In the genomic region with DNA sequence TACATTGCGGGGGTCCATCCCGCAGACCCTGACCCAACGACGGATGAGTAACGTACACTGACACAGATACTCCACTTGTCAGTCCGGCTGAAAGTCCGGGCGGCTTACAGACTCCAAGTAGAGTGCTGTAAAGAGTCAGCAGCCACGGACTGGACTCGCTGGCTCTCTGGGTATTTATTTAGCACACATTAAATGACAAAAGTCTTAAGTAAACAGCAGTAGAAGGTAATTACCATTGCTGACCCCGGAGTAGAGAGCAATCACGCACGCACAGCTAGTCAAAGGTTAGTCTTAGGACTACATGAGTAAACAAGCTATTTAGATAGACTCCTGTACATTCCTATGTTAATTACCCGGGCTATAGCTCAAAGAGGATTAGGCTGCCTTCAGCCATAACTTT, we compare ENCODE assay signal across 28 cellular contexts.
DNase-seq lines count a peak whose midpoint lies in the region; ATAC-seq, FAIRE-seq and TF ChIP-seq lines count a peak whose summit lies in the region.
"Had no signal": no experiment of that assay in that cellular context is flagged by ENCODE, and none has a peak within 500 bp of the region (broad histone marks: within the 10 kb centered on the region; RNA-seq: fewer than 3 reads in every experiment).

No MANE protein-coding gene starts in this region.

- H4K8ac ChIP-seq in H1 (ENCODE audit: extremely low read depth, insufficient read depth, low read length), result no peak overlapping the region

- peaks cover 10% of the 10 kb centered on the region for H3F3A ChIP-seq in neural progenitor cell (ENCODE audit: low read depth)

- TF ChIP-seq CTCF in H1 (IDR thresholded peaks at IDR 0.05; ENCODE audit: control extremely low read depth in 1 of 3, insufficient read depth in 1 of 3, low read depth in 1 of 3, low read length in 3 of 3) (no peak), neural progenitor cell (IDR thresholded peaks at IDR 0.05) (no peak), gastroesophageal sphincter (IDR thresholded peaks at IDR 0.05) (no peak)

- H3K27ac Mint-ChIP-seq in neural progenitor cell, result no peak overlapping the region
- H3K27ac Mint-ChIP-seq: activated naive CD4-positive, alpha-beta T cell treated with anti-CD3 and anti-CD28 coated beads for 36 hours; activated T-cell treated with anti-CD3 and anti-CD28 coated beads, Interleukin-2, amount 50 U/mL, for 72 hours; dendritic cell treated with granulocyte-macrophage colony-stimulating factor and Interleukin-4, amounts not matched to agents 40 ng/mL and 50 ng/mL, for 4 days; IgD-negative memory B cell; stimulated activated memory B cell treated with anti-CD40 and anti-IgM and Interleukin-4, amounts not matched to agents 10 μg/mL and 1 μg/mL and 100 μg/mL, for 72 hours had no signal

- H3K4me1 Mint-ChIP-seq in neural progenitor cell, result peaks cover 8% of the 10 kb centered on the region
- H3K4me1 Mint-ChIP-seq: IgD-negative memory B cell; neural crest cell; stimulated activated memory B cell treated with anti-CD40 and anti-IgM and Interleukin-4, amounts not matched to agents 10 μg/mL and 1 μg/mL and 100 μg/mL, for 72 hours had no signal

- peaks cover 0 to 3% of the 10 kb centered on the region in 2 experiments for H4K20me1 ChIP-seq in H1 (replicated peaks in 1 of 2; ENCODE audit: control insufficient read depth in 1 of 2, insufficient read depth in 2 of 2, low read length in 2 of 2)
- H4K20me1 ChIP-seq in neural progenitor cell (ENCODE audit: low read depth), result no peaks in the 10 kb centered on the region
- no peaks in the 10 kb centered on the region for H4K20me1 ChIP-seq in Karpas-422 (ENCODE audit: insufficient read depth, low read depth, low read length)

- H2BK5ac ChIP-seq in H1 (ENCODE audit: low read depth, low read length), result no peak overlapping the region

- H3K23ac ChIP-seq in H1 (ENCODE audit: insufficient read length), result no peak overlapping the region

- H4K5ac ChIP-seq in H1 (ENCODE audit: insufficient read length, low read depth, low read length), result no peak overlapping the region

- CTCF ChIA-PET in H1 (lab: Charles Lee; ENCODE audit: partially characterized antibody), result interaction anchor here (0.6 kb wide), 1 partner anchor 327 kb away, joined by 3 read pairs; no protein-coding TSS in a partner anchor

- H4K91ac ChIP-seq in H1 (replicated peaks; ENCODE audit: insufficient read length, low read length), result no peak overlapping the region

- POLR2A ChIA-PET in H1 (lab: Charles Lee; ENCODE audit: partially characterized antibody), result no interaction called here

- H3K4me3 ChIP-seq in H1 (ENCODE audit: extremely low read depth in 1 of 4, insufficient read depth in 2 of 4, low read depth in 3 of 4, low read length in 4 of 4) (no peak overlapping the region), neural progenitor cell (no peak overlapping the region), Karpas-422 (ENCODE audit: low read length) (no peak overlapping the region), gastroesophageal sphincter (no peak overlapping the region)
- H3K4me3 ChIP-seq: prostate gland, suprapubic skin, vagina had no signal

- no peak overlapping the region for H3K18ac ChIP-seq in H1 (ENCODE audit: extremely low read depth, low read length)

- no peaks in the 10 kb centered on the region for H3K23me2 ChIP-seq in H1 (ENCODE audit: low read depth, low read length)

- no peaks in the 10 kb centered on the region for H3K9me2 ChIP-seq in Karpas-422 (replicated peaks; ENCODE audit: insufficient read depth, low read length)

- TF ChIP-seq EP300 in H1 (IDR thresholded peaks at IDR 0.05; ENCODE audit: borderline replicate concordance in 1 of 2, low read depth in 2 of 2, low read length in 2 of 2) (peak in 1 of 2 experiments; percentile 22; a peak in 1 of 3 replicates), gastroesophageal sphincter (IDR thresholded peaks at IDR 0.05) (no peak)

- H3K4me2 ChIP-seq in H1 (ENCODE audit: insufficient read depth in 1 of 2, low read depth in 2 of 2, low read length in 2 of 2) (peak overlapping the region in 1 of 2 experiments; percentile 11; a peak in 1 of 4 replicates), neural progenitor cell (no peak overlapping the region), Karpas-422 (ENCODE audit: low read depth, low read length, poor library complexity, severe bottlenecking) (no peak overlapping the region)

- peaks cover 5% of the 10 kb centered on the region for H3K9me3 Mint-ChIP-seq in neural progenitor cell

- FAIRE-seq in H1 (lab: Jason Lieb, UNC), result peak; percentile 79
- FAIRE-seq: bronchial epithelial cell, G401.6 had no signal

- H3K4ac ChIP-seq in H1 (replicated peaks; ENCODE audit: insufficient read length, low read depth, low read length), result no peak overlapping the region

- H3K79me1 ChIP-seq in H1 (ENCODE audit: low read depth, low read length), result no peaks in the 10 kb centered on the region

- no peak overlapping the region for H3K14ac ChIP-seq in H1 (ENCODE audit: insufficient read length)

- H3K9me3 ChIP-seq in H1 (ENCODE audit: insufficient read depth in 2 of 2, low read depth in 1 of 2, low read length in 1 of 2) (no peaks in the 10 kb centered on the region; a peak in 1 of 4 replicates), neural progenitor cell (ENCODE audit: low read depth) (no peaks in the 10 kb centered on the region), Karpas-422 (ENCODE audit: low read length) (peaks cover 9% of the 10 kb centered on the region), gastroesophageal sphincter (peaks cover 0 to 12% (median 0%) of the 10 kb centered on the region in 3 donors)
- H3K9me3 ChIP-seq: prostate gland, vagina had no signal

- WGBS in H1 (ENCODE audit: extremely low coverage in 1 of 2, insufficient coverage in 1 of 2, insufficient read length in 1 of 2, insufficient replicate concordance in 2 of 2, low coverage in 1 of 2, low lambda C conversion rate in 2 of 2, missing lambda C conversion rate in 1 of 2), 2 experiments, result 49% methylated on average over 14 of the region's 14 CpGs; no CpG with 5 or more reads in 1 of the 2 experiments
- 61 to 64% methylated on average over 4 to 11 of the region's 14 CpGs for WGBS in gastroesophageal sphincter (ENCODE audit: low coverage in 1 of 2), 2 donors

- no peak overlapping the region for H2BK12ac ChIP-seq in H1 (ENCODE audit: low read depth, low read length)

- H2BK120ac ChIP-seq in H1 (replicated peaks; ENCODE audit: low read depth, low read length), result no peak overlapping the region

- no peak overlapping the region for H2BK15ac ChIP-seq in H1 (ENCODE audit: low read length)

- no peak overlapping the region for H3K4me3 Mint-ChIP-seq in neural progenitor cell
- H3K4me3 Mint-ChIP-seq: activated naive CD4-positive, alpha-beta T cell treated with anti-CD3 and anti-CD28 coated beads for 36 hours; activated T-cell treated with anti-CD3 and anti-CD28 coated beads, Interleukin-2, amount 50 U/mL, for 72 hours; dendritic cell treated with granulocyte-macrophage colony-stimulating factor and Interleukin-4, amounts not matched to agents 40 ng/mL and 50 ng/mL, for 4 days; IgD-negative memory B cell; neural crest cell; stimulated activated memory B cell treated with anti-CD40 and anti-IgM and Interleukin-4, amounts not matched to agents 10 μg/mL and 1 μg/mL and 100 μg/mL, for 72 hours had no signal

- H3K36me3 Mint-ChIP-seq in neural progenitor cell, result peaks cover 2% of the 10 kb centered on the region
- H3K36me3 Mint-ChIP-seq: IgD-negative memory B cell; stimulated activated memory B cell treated with anti-CD40 and anti-IgM and Interleukin-4, amounts not matched to agents 10 μg/mL and 1 μg/mL and 100 μg/mL, for 72 hours had no signal

- H3K27me3 ChIP-seq in H1 (replicated peaks in 1 of 4; ENCODE audit: control insufficient read depth in 3 of 4, extremely low read depth in 1 of 4, insufficient read depth in 3 of 4, low read length in 3 of 4) (peaks cover 18 to 69% (median 49%) of the 10 kb centered on the region in 4 experiments), neural progenitor cell (no peaks in the 10 kb centered on the region), Karpas-422 (ENCODE audit: low read length) (no peaks in the 10 kb centered on the region), gastroesophageal sphincter (no peaks in the 10 kb centered on the region)
- H3K27me3 ChIP-seq: suprapubic skin, vagina had no signal

- peaks cover 0 to 3% (median 1%) of the 10 kb centered on the region in 4 experiments; a peak in 2 of 7 replicates for H3K4me1 ChIP-seq in H1 (replicated peaks in 1 of 4; ENCODE audit: control insufficient read depth in 3 of 4, insufficient read depth in 4 of 4, low read length in 3 of 4)
- no peaks in the 10 kb centered on the region for H3K4me1 ChIP-seq in neural progenitor cell
- no peaks in the 10 kb centered on the region for H3K4me1 ChIP-seq in Karpas-422 (ENCODE audit: low read length)
- no peaks in the 10 kb centered on the region for H3K4me1 ChIP-seq in gastroesophageal sphincter
- H3K4me1 ChIP-seq: prostate gland, suprapubic skin, vagina had no signal

- H2AFZ ChIP-seq in H1 (ENCODE audit: low read length) (no peak overlapping the region), neural progenitor cell (replicated peaks) (no peak overlapping the region), Karpas-422 (ENCODE audit: low read length) (no peak overlapping the region)

- H2BK20ac ChIP-seq in H1 (ENCODE audit: low read length), result no peak overlapping the region

- H3K56ac ChIP-seq in H1 (replicated peaks; ENCODE audit: insufficient read length, low read depth, low read length), result no peak overlapping the region

- H3K27me3 Mint-ChIP-seq in neural progenitor cell (ENCODE audit: insufficient read depth, low read depth), result no peaks in the 10 kb centered on the region
- H3K27me3 Mint-ChIP-seq: dendritic cell treated with granulocyte-macrophage colony-stimulating factor and Interleukin-4, amounts not matched to agents 40 ng/mL and 50 ng/mL, for 4 days; IgD-negative memory B cell had no signal

- H3K27ac ChIP-seq in H1 (ENCODE audit: low read depth, low read length) (no peak overlapping the region), neural progenitor cell (no peak overlapping the region), Karpas-422 (ENCODE audit: low read length) (no peak overlapping the region), gastroesophageal sphincter (no peak overlapping the region)
- H3K27ac ChIP-seq: prostate gland, suprapubic skin, vagina had no signal

- TF ChIP-seq POLR2A in H1 (IDR thresholded peaks at IDR 0.05; ENCODE audit: control extremely low read depth in 1 of 2, low read depth in 2 of 2, low read length in 2 of 2) (no peak), gastroesophageal sphincter (IDR thresholded peaks at IDR 0.05) (no peak)

- H3K36me3 ChIP-seq in H1 (ENCODE audit: control insufficient read depth in 2 of 4, insufficient read depth in 4 of 4, low read length in 3 of 4), result no peaks in the 10 kb centered on the region
- no peaks in the 10 kb centered on the region for H3K36me3 ChIP-seq in neural progenitor cell
- H3K36me3 ChIP-seq in Karpas-422 (ENCODE audit: insufficient read depth, low read length), result no peaks in the 10 kb centered on the region
- H3K36me3 ChIP-seq in gastroesophageal sphincter, result no peaks in the 10 kb centered on the region
- H3K36me3 ChIP-seq: prostate gland, suprapubic skin, vagina had no signal

- H3K79me2 ChIP-seq in H1 (ENCODE audit: control insufficient read depth in 1 of 2, insufficient read depth in 2 of 2, low read length in 2 of 2), result no peaks in the 10 kb centered on the region
- no peaks in the 10 kb centered on the region for H3K79me2 ChIP-seq in neural progenitor cell (ENCODE audit: low read depth)
- H3K79me2 ChIP-seq in Karpas-422 (ENCODE audit: low read length), result no peaks in the 10 kb centered on the region

- no peak for TF ChIP-seq RAD21 in H1 (IDR thresholded peaks at IDR 0.05 in 1 of 2, conservative IDR thresholded peaks at IDR 0.05 in 1 of 2; ENCODE audit: low read depth in 2 of 2, low read length in 2 of 2)

- DNase-seq in DMS53 treated with DMSO at 0.1 percent for 48 hours (lab: John Stamatoyannopoulos, UW; ENCODE audit: unreplicated experiment) (peak; percentile 15), HuH-7.5 (ENCODE audit: low spot score) (peak; percentile 1), H1 (ENCODE audit: low read depth in 1 of 2, low spot score in 2 of 2) (peak; percentile 43 to 51), neural progenitor cell (ENCODE audit: low spot score) (peak; percentile 51), Karpas-422 (no peak)
- DNase-seq: activated CD4-positive, alpha-beta T cell treated with anti-CD3 and anti-CD28 coated beads for 1 hour; activated CD8-positive, alpha-beta memory T cell treated with anti-CD3 and anti-CD28 coated beads for 24 hours; activated naive CD4-positive, alpha-beta T cell treated with anti-CD3 and anti-CD28 coated beads for 36 hours; activated T-cell treated with anti-CD3 and anti-CD28 coated beads, Interleukin-2, amount 50 U/mL, for 72 hours; amygdala; C1 segment of cervical spinal cord; head of caudate nucleus; NCI-H1436; NCI-H524; SW 1271 had no signal

- H3K9ac ChIP-seq in H1 (replicated peaks in 1 of 4; ENCODE audit: extremely low read depth in 1 of 4, low read depth in 3 of 4, low read length in 3 of 4) (no peak overlapping the region), neural progenitor cell (no peak overlapping the region), Karpas-422 (ENCODE audit: low read length) (no peak overlapping the region)

- H2AK5ac ChIP-seq in H1 (ENCODE audit: low read depth, low read length), result no peak overlapping the region

- no peak for ATAC-seq in gastroesophageal sphincter
- no peak for ATAC-seq in HG02610 (IDR thresholded peaks at IDR 0.05; ENCODE audit: unreplicated experiment)
- ATAC-seq in GM19395 (IDR thresholded peaks at IDR 0.05; ENCODE audit: unreplicated experiment), result no peak
- ATAC-seq: activated T-cell treated with anti-CD3 and anti-CD28 coated beads, Interleukin-2, amount 50 U/mL, for 72 hours; Right ventricle myocardium inferior; stimulated activated memory B cell treated with anti-CD40 and anti-IgM and Interleukin-4, amounts not matched to agents 10 μg/mL and 1 μg/mL and 100 μg/mL, for 72 hours had no signal
